In the genomic region with DNA sequence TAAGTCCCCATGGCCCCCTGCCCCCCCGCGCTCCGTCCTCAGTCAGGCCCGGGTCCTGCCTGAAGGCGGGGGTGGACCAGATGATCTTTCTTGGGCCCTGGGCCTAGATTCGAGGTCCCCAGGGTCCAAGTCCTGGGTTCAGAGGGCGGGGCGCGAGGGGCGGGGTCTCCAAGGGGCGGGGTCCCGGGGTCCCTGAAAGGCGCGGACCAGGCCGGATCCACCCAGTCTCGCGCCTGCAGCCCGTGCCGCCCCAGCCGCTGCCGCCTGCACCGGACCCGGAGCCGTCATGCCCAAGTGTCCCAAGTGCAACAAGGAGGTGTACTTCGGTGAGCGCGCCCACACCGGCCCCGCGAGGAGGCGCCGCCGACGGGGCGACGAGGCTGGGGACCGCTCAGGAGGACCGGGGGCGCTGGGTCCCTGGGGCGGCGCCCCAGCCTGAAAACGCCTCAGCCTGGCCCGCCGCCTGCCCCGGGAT, we compare ENCODE assay signal across 8 cellular contexts. TPM values are rescaled to one million over a fixed set of nuclear protein-coding genes. Genes with fewer than 3 reads are reported as not detected.
DNase-seq lines count a peak whose midpoint lies in the region; ATAC-seq, FAIRE-seq and TF ChIP-seq lines count a peak whose summit lies in the region.

No MANE protein-coding gene starts in this region.

- H2AK5ac ChIP-seq in H1 (ENCODE audit: low read depth, low read length): no peak overlapping the region

- no peak overlapping the region for H2BK5ac ChIP-seq in H1 (ENCODE audit: low read depth, low read length)

- POLR2A ChIA-PET in H1 (lab: Charles Lee; ENCODE audit: partially characterized antibody): interaction anchor here (1.5 kb wide), 1 partner anchor 10 kb away, joined by 8 read pairs; no protein-coding TSS in a partner anchor

- H3K23ac ChIP-seq in H1 (ENCODE audit: insufficient read length): no peak overlapping the region

- no peaks in the 10 kb centered on the region for H3K27me3 ChIP-seq in RWPE2 (ENCODE audit: insufficient read depth, poor library complexity, severe bottlenecking)
- peaks cover 30 to 70% (median 58%) of the 10 kb centered on the region in 4 experiments for H3K27me3 ChIP-seq in H1 (replicated peaks in 1 of 4; ENCODE audit: control insufficient read depth in 3 of 4, extremely low read depth in 1 of 4, insufficient read depth in 3 of 4, low read length in 3 of 4)
- H3K27me3 ChIP-seq in ovary: no peaks in the 10 kb centered on the region

- TF ChIP-seq CTCF in GM12865 (IDR thresholded peaks at IDR 0.05; ENCODE audit: insufficient read depth, low read depth, low read length, missing control alignments): no peak
- no peak for TF ChIP-seq CTCF in RWPE2 (IDR thresholded peaks at IDR 0.05; ENCODE audit: poor library complexity, severe bottlenecking)
- no peak for TF ChIP-seq CTCF in H1 (IDR thresholded peaks at IDR 0.05; ENCODE audit: control extremely low read depth in 1 of 3, insufficient read depth in 1 of 3, low read depth in 1 of 3, low read length in 3 of 3)
- no peak for TF ChIP-seq CTCF in ovary (IDR thresholded peaks at IDR 0.05)

- no peak overlapping the region for H3K56ac ChIP-seq in H1 (replicated peaks; ENCODE audit: insufficient read length, low read depth, low read length)

- no peak overlapping the region for H2AFZ ChIP-seq in H1 (ENCODE audit: low read length)

- H3K9me3 ChIP-seq in RWPE2 (ENCODE audit: severe bottlenecking) (no peaks in the 10 kb centered on the region), H1 (ENCODE audit: insufficient read depth in 2 of 2, low read depth in 1 of 2, low read length in 1 of 2) (no peaks in the 10 kb centered on the region), ovary (no peaks in the 10 kb centered on the region)

- no peak overlapping the region; the same call in 1 of the 2 replicates for H3K18ac ChIP-seq in H1 (ENCODE audit: extremely low read depth, low read length)

- peak overlapping the region; percentile 53 to 75 for H3K4me2 ChIP-seq in H1 (ENCODE audit: insufficient read depth in 1 of 2, low read depth in 2 of 2, low read length in 2 of 2)

- no peak overlapping the region for H3K27ac ChIP-seq in RWPE2 (ENCODE audit: poor library complexity, severe bottlenecking)
- H3K27ac ChIP-seq in H1 (ENCODE audit: low read depth, low read length): no peak overlapping the region
- H3K27ac ChIP-seq in ovary: no peak overlapping the region

- H3K79me1 ChIP-seq in H1 (ENCODE audit: low read depth, low read length): no peaks in the 10 kb centered on the region

- no peak overlapping the region; a peak in 1 of 7 replicates for H3K9ac ChIP-seq in H1 (replicated peaks in 1 of 4; ENCODE audit: extremely low read depth in 1 of 4, low read depth in 3 of 4, low read length in 3 of 4)

- intact Hi-C loops in ovary (cut with DNase I): loop anchor here in 3 of 4 donors (5.0 kb wide), 3 partner anchors 105 to 185 kb away; partner anchors contain the start of gene BRF1 (in 1 of the 3)

- TF ChIP-seq RAD21 in H1 (IDR thresholded peaks at IDR 0.05 in 1 of 2, conservative IDR thresholded peaks at IDR 0.05 in 1 of 2; ENCODE audit: low read depth in 2 of 2, low read length in 2 of 2): no peak

- no peak overlapping the region for H4K5ac ChIP-seq in H1 (ENCODE audit: insufficient read length, low read depth, low read length)

- no peak overlapping the region for H4K91ac ChIP-seq in H1 (replicated peaks; ENCODE audit: insufficient read length, low read length)

- no peak overlapping the region for H2BK120ac ChIP-seq in H1 (replicated peaks; ENCODE audit: low read depth, low read length)

- no peaks in the 10 kb centered on the region for H3K79me2 ChIP-seq in H1 (ENCODE audit: control insufficient read depth in 1 of 2, insufficient read depth in 2 of 2, low read length in 2 of 2)

- H2BK15ac ChIP-seq in H1 (ENCODE audit: low read length): no peak overlapping the region

- TF ChIP-seq POLR2A in H1 (IDR thresholded peaks at IDR 0.05; ENCODE audit: control extremely low read depth in 1 of 2, low read depth in 2 of 2, low read length in 2 of 2): no peak
- TF ChIP-seq POLR2A in ovary (IDR thresholded peaks at IDR 0.05): no peak

- H3K36me3 ChIP-seq in RWPE2 (ENCODE audit: low read depth): peaks cover 3% of the 10 kb centered on the region
- no peaks in the 10 kb centered on the region for H3K36me3 ChIP-seq in H1 (ENCODE audit: control insufficient read depth in 2 of 4, insufficient read depth in 4 of 4, low read length in 3 of 4)
- no peaks in the 10 kb centered on the region for H3K36me3 ChIP-seq in ovary

- no peak for TF ChIP-seq EP300 in H1 (IDR thresholded peaks at IDR 0.05; ENCODE audit: borderline replicate concordance in 1 of 2, low read depth in 2 of 2, low read length in 2 of 2)
- TF ChIP-seq EP300 in ovary (IDR thresholded peaks at IDR 0.05): no peak

- ATAC-seq in RWPE2 (ENCODE audit: low read depth): no peak
- no peak for ATAC-seq in GM18867 (IDR thresholded peaks at IDR 0.05; ENCODE audit: unreplicated experiment)
- no peak for ATAC-seq in HG02885 (IDR thresholded peaks at IDR 0.05; ENCODE audit: poor library complexity, unreplicated experiment)

- H2BK12ac ChIP-seq in H1 (ENCODE audit: low read depth, low read length): no peak overlapping the region

- 6% methylated on average over 24 of the region's 45 CpGs; no CpG with 5 or more reads in 1 of the 2 experiments for WGBS in H1 (ENCODE audit: extremely low coverage in 1 of 2, insufficient coverage in 1 of 2, insufficient read length in 1 of 2, insufficient replicate concordance in 2 of 2, low coverage in 1 of 2, low lambda C conversion rate in 2 of 2, missing lambda C conversion rate in 1 of 2), 2 experiments
- 1 to 2% (median 2%) methylated on average over 32 to 45 of the region's 45 CpGs for WGBS in ovary, 3 donors

- no peak for FAIRE-seq in H1 (lab: Jason Lieb, UNC)

- DNase-seq in GM12865 (ENCODE audit: low read depth): peak; percentile 57
- DNase-seq in RWPE2 (ENCODE audit: low spot score): no peak
- DNase-seq in H1 (ENCODE audit: low read depth in 1 of 2, low spot score in 2 of 2): peak in 1 of 2 experiments; percentile 70
- DNase-seq in ovary: peak in 2 of 5 donors; percentile 47 to 49
- DNase-seq in RKO (ENCODE audit: low spot score): no peak
- DNase-seq in C1 segment of cervical spinal cord (lab: John Stamatoyannopoulos, UW): no peak

- H3K23me2 ChIP-seq in H1 (ENCODE audit: low read depth, low read length): peaks cover 9% of the 10 kb centered on the region; the same call in 1 of the 2 replicates

- H2BK20ac ChIP-seq in H1 (ENCODE audit: low read length): no peak overlapping the region

- H3K14ac ChIP-seq in H1 (ENCODE audit: insufficient read length): no peak overlapping the region

- H3K4ac ChIP-seq in H1 (replicated peaks; ENCODE audit: insufficient read length, low read depth, low read length): no peak overlapping the region

- H4K20me1 ChIP-seq in H1 (replicated peaks in 1 of 2; ENCODE audit: control insufficient read depth in 1 of 2, insufficient read depth in 2 of 2, low read length in 2 of 2): peaks cover 0 to 11% of the 10 kb centered on the region in 2 experiments

- H4K8ac ChIP-seq in H1 (ENCODE audit: extremely low read depth, insufficient read depth, low read length): peak overlapping the region; percentile 68; the same call in 1 of the 2 replicates

- H3K4me3 ChIP-seq in GM12865 (ENCODE audit: low read depth, low read length) (peak overlapping the region; percentile 88), RWPE2 (ENCODE audit: severe bottlenecking) (peak overlapping the region; percentile 24), H1 (ENCODE audit: extremely low read depth in 1 of 4, insufficient read depth in 2 of 4, low read depth in 3 of 4, low read length in 4 of 4) (peak overlapping the region; percentile 21 to 61 (median 24); a peak in 7 of 8 replicates), ovary (peak overlapping the region; percentile 33)

- CTCF ChIA-PET in H1 (lab: Charles Lee; ENCODE audit: partially characterized antibody): interaction anchor here (1.0 to 1.7 kb wide), 4 partner anchors 10 to 283 kb away, joined by 4 to 17 read pairs (median 5); no protein-coding TSS in a partner anchor

- H3K4me1 ChIP-seq in RWPE2 (ENCODE audit: insufficient read depth, poor library complexity, severe bottlenecking) (peaks cover 22% of the 10 kb centered on the region), H1 (replicated peaks in 1 of 4; ENCODE audit: control insufficient read depth in 3 of 4, insufficient read depth in 4 of 4, low read length in 3 of 4) (peaks cover 0 to 25% (median 8%) of the 10 kb centered on the region in 4 experiments; a peak in 5 of 7 replicates), ovary (ENCODE audit: insufficient read depth) (peaks cover 10% of the 10 kb centered on the region)

RNA-seq across cellular contexts. Expression of gene CRIP1, which starts 0.3 kb away (rescaled TPM):
- 1.2 and 2.4 TPM in 2 replicates for total RNA-seq in H1 (2021; fragmentation: NEBNext Ultra II Directional; extraction: Animal tissue kit (Norgen Biotek cat#: 25700))
- polyA plus RNA-seq in H1 (2011; rRNA removed) (2.2 and 5.3 TPM in 2 replicates), ovary (100 to 1,000 TPM in 1 of 2 donors, 1 to 10 TPM in 1; 7.2 to 116 TPM)
- polyA plus RNA-seq in H1 (2011; cell fraction: cytosol; rRNA removed): 3.1 TPM
- polyA plus RNA-seq in H1 (2011; cell fraction: nucleus; rRNA removed): 5.1 TPM
- polyA plus RNA-seq in H1 (2012, experiment 1 of 2): 4.4 to 8.5 TPM (median 6.3 TPM) in 4 replicates
- 8.2 TPM for polyA plus RNA-seq in H1 (2012, experiment 2 of 2)
- polyA plus RNA-seq in H1 (2013, experiment 1 of 2): 7.6 TPM
- polyA plus RNA-seq in H1 (2013, experiment 2 of 2): 8.4 TPM
- polyA minus RNA-seq in H1 (2011; rRNA and poly(A)+ RNA removed): 0.63 TPM in 1 of 2 replicates, not detected in the other
- 6.4 TPM for polyA minus RNA-seq in H1 (2011; cell fraction: cytosol; rRNA and poly(A)+ RNA removed)
- polyA minus RNA-seq in H1 (2011; cell fraction: nucleus; rRNA and poly(A)+ RNA removed): 5.2 TPM
- 10 to 100 TPM in 5 of 7 donors, 1 to 10 TPM in 2; 3.2 to 72.8 (median 26.4) TPM for total RNA-seq in ovary

RNA-seq across cellular contexts. Expression of gene TEDC1, which starts 4.0 kb away (rescaled TPM):
- 5.6 and 6.4 TPM in 2 replicates for total RNA-seq in H1 (2021; fragmentation: NEBNext Ultra II Directional; extraction: Animal tissue kit (Norgen Biotek cat#: 25700))
- 14.8 and 22.8 TPM in 2 replicates for polyA plus RNA-seq in H1 (2011; rRNA removed)
- polyA plus RNA-seq in H1 (2011; cell fraction: cytosol; rRNA removed): 21.7 TPM
- 43.3 TPM for polyA plus RNA-seq in H1 (2011; cell fraction: nucleus; rRNA removed)
- 5.9 to 19.5 TPM (median 16.0 TPM) in 4 replicates for polyA plus RNA-seq in H1 (2012, experiment 1 of 2)
- 10.3 TPM for polyA plus RNA-seq in H1 (2012, experiment 2 of 2)
- polyA plus RNA-seq in H1 (2013, experiment 1 of 2): 5.8 TPM
- 6.2 TPM for polyA plus RNA-seq in H1 (2013, experiment 2 of 2)
- polyA minus RNA-seq in H1 (2011; rRNA and poly(A)+ RNA removed): 4.2 and 8.8 TPM in 2 replicates
- polyA minus RNA-seq in H1 (2011; cell fraction: cytosol; rRNA and poly(A)+ RNA removed): 9.1 TPM
- polyA minus RNA-seq in H1 (2011; cell fraction: nucleus; rRNA and poly(A)+ RNA removed): 18.9 TPM
- total RNA-seq in ovary: 1 to 10 TPM; 2.6 to 8.2 (median 3.8) TPM
- 1 to 10 TPM in 1 of 2 donors, not detected in 1; 5.3 TPM for polyA plus RNA-seq in ovary

RNA-seq across cellular contexts. Expression of gene CRIP2, which starts 12.4 kb away (rescaled TPM):
- total RNA-seq in H1 (2021; fragmentation: NEBNext Ultra II Directional; extraction: Animal tissue kit (Norgen Biotek cat#: 25700)): 4.0 and 4.2 TPM in 2 replicates
- polyA plus RNA-seq in H1 (2011; rRNA removed) (13.5 and 28.4 TPM in 2 replicates), ovary (10 to 100 TPM in 1 of 2 donors, under 1 TPM in 1; 0.35 to 95.1 TPM)
- 11.7 TPM for polyA plus RNA-seq in H1 (2011; cell fraction: cytosol; rRNA removed)
- 18.2 TPM for polyA plus RNA-seq in H1 (2011; cell fraction: nucleus; rRNA removed)
- 6.1 to 9.1 TPM (median 7.6 TPM) in 4 replicates for polyA plus RNA-seq in H1 (2012, experiment 1 of 2)
- 5.1 TPM for polyA plus RNA-seq in H1 (2012, experiment 2 of 2)
- 6.7 TPM for polyA plus RNA-seq in H1 (2013, experiment 1 of 2)
- 7.7 TPM for polyA plus RNA-seq in H1 (2013, experiment 2 of 2)
- 0.76 and 0.83 TPM in 2 replicates for polyA minus RNA-seq in H1 (2011; rRNA and poly(A)+ RNA removed)
- polyA minus RNA-seq in H1 (2011; cell fraction: cytosol; rRNA and poly(A)+ RNA removed): 3.4 TPM
- 3.5 TPM for polyA minus RNA-seq in H1 (2011; cell fraction: nucleus; rRNA and poly(A)+ RNA removed)
- 100 to 1,000 TPM in 1 of 7 donors, 10 to 100 TPM in 6; 21.3 to 242 (median 47.8) TPM for total RNA-seq in ovary

RNA-seq across cellular contexts. Expression of gene TMEM121, which starts 39.4 kb away (rescaled TPM):
- not detected in 2 replicates for total RNA-seq in H1 (2021; fragmentation: NEBNext Ultra II Directional; extraction: Animal tissue kit (Norgen Biotek cat#: 25700))
- 1.9 and 2.4 TPM in 2 replicates for polyA plus RNA-seq in H1 (2011; rRNA removed)
- 1.8 TPM for polyA plus RNA-seq in H1 (2011; cell fraction: cytosol; rRNA removed)
- 1.7 TPM for polyA plus RNA-seq in H1 (2011; cell fraction: nucleus; rRNA removed)
- 0.48 to 0.85 TPM (median 0.71 TPM) in 4 replicates for polyA plus RNA-seq in H1 (2012, experiment 1 of 2)
- 0.55 TPM for polyA plus RNA-seq in H1 (2012, experiment 2 of 2)
- 0.85 TPM for polyA plus RNA-seq in H1 (2013, experiment 1 of 2)
- 0.77 TPM for polyA plus RNA-seq in H1 (2013, experiment 2 of 2)
- polyA minus RNA-seq in H1 (2011; rRNA and poly(A)+ RNA removed): 0.16 and 0.59 TPM in 2 replicates
- polyA minus RNA-seq in H1 (2011; cell fraction: cytosol; rRNA and poly(A)+ RNA removed): 1.8 TPM
- polyA minus RNA-seq in H1 (2011; cell fraction: nucleus; rRNA and poly(A)+ RNA removed): 1.8 TPM
- 1 to 10 TPM; 3.3 to 9.0 (median 4.4) TPM for total RNA-seq in ovary
- 1 to 10 TPM in 1 of 2 donors, not detected in 1; 3.8 TPM for polyA plus RNA-seq in ovary

Comparison
In these comparisons a context has a peak if more than half of its experiments do, and no peak if none do; other contexts are left out.
1. H3K4me3 ChIP-seq: peak in every context shown above with its lines; median percentile 88 in GM12865; 33 in ovary; 24 in RWPE2; 24 in H1.